ENCODE assay signal across 7 cellular contexts in the genomic region with DNA sequence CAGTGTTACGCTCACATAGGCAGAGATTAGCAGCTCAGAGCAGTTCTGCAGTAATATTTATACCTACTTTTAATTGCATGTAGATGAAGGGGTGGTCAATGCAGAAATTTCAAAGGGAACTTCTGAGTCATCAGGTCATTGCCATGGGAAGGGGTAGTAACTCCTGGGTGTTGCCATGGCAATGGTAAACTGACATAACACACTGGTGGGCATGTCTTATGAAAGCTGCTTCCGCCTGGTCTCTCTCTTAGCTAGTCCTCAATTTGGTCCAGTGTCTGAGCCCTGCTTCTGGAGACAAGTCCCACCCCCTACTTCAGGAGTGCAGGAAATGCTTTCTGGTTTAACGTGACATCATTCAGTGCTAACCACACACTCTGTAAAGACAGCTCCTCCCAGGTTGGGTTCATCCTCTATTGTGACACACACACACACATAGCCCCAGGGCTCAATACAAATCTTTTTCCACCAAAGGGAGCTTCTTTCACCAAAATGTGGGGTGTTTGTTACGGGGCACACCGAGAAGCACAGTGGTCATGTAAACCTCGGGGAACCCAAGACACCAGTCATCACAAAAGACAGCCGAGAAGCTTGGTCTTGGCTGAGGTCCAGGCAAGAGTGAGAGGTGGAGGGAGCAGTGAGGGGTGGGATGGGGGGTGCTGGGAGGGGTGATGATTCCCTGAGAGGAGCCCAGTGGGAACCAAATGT.
DNase-seq lines count a peak whose midpoint lies in the region; ATAC-seq and TF ChIP-seq lines count a peak whose summit lies in the region.

No MANE protein-coding gene starts in this region.

- peaks cover 9 to 31% (median 22%) of the 10 kb centered on the region in 9 donors for H3K4me1 ChIP-seq in heart right ventricle

- no peaks in the 10 kb centered on the region for H3K36me3 ChIP-seq in heart right ventricle

- ATAC-seq in GM18511 (IDR thresholded peaks at IDR 0.05; ENCODE audit: unreplicated experiment) (peak; percentile 93), HG02610 (IDR thresholded peaks at IDR 0.05; ENCODE audit: unreplicated experiment) (peak; percentile 78), heart right ventricle (peak in 5 of 8 donors; percentile 26 to 55 (median 46))

- DNase-seq in NCI-H2227 treated with DMSO at 0.1 percent for 48 hours (lab: John Stamatoyannopoulos, UW) (peak; percentile 16), activated T-cell treated with anti-CD3 and anti-CD28 coated beads for 1 hour (ENCODE audit: low read depth) (peak; percentile 16), heart right ventricle (no peak), medulla oblongata (ENCODE audit: extremely low spot score) (no peak)
- peak; percentile 16 to 27 for DNase-seq in stimulated activated CD8-positive, alpha-beta memory T cell treated with anti-CD3 and anti-CD28 coated beads, Interleukin-15, amount 100 ng/mL, for 48 hours (ENCODE audit: low read depth in 2 of 2)

- no peak for TF ChIP-seq CTCF in heart right ventricle (IDR thresholded peaks at IDR 0.05)

- H3K27ac ChIP-seq in heart right ventricle = peak overlapping the region in 2 of 10 donors; percentile 19 to 30

- 80 to 85% methylated on average over 7 of the region's 7 CpGs for WGBS in heart right ventricle, 2 donors

- H3K9me3 ChIP-seq in heart right ventricle = no peaks in the 10 kb centered on the region

- H3K27me3 ChIP-seq in heart right ventricle = peaks cover 0 to 35% (median 9%) of the 10 kb centered on the region in 7 donors

- H3K4me3 ChIP-seq in heart right ventricle = no peak overlapping the region

- intact Hi-C loops in heart right ventricle (cut with DNase I) = loop anchor here in 2 of 10 donors (10.0 kb wide), 2 partner anchors 58 to 252 kb away; no protein-coding TSS in a partner anchor

Comparison
In these comparisons a context has a peak if more than half of its experiments do, and no peak if none do; other contexts are left out.
1. DNase-seq: peak in NCI-H2227 treated with DMSO at 0.1 percent for 48 hours (single experiment), activated T-cell treated with anti-CD3 and anti-CD28 coated beads for 1 hour (single experiment) and stimulated activated CD8-positive, alpha-beta memory T cell treated with anti-CD3 and anti-CD28 coated beads, Interleukin-15, amount 100 ng/mL, for 48 hours (2 of 2); none in heart right ventricle (0 of 2) and medulla oblongata (single experiment).
2. Peak in every context shown above with its lines, with median percentiles within 50 percentile points of each other: ATAC-seq.